ENCODE assay signal across 1 cellular context in genomic region chr11:74084796-74085541, GRCh38.
TF ChIP-seq lines count a peak whose summit lies in the region.

No MANE protein-coding gene starts in this region.

TF ChIP-seq in K562, 482 proteins besides CTCF, POLR2A, EP300 and RAD21 (continued from another document):
- TF ChIP-seq ZNF639 (CRISPR knock-in tag; conservative IDR thresholded peaks at IDR 0.05 in 1 of 2, IDR thresholded peaks at IDR 0.05 in 1 of 2) (0 out of 4 replicates have a peak, but pooled peaks of 1 of the 2 experiments have one; percentile 25), FOXM1 (IDR thresholded peaks at IDR 0.05; ENCODE audit: low read depth) (0 out of 2 replicates have a peak, but pooled peaks have one; percentile 8), FOXM1 (CRISPR knock-in tag; IDR thresholded peaks at IDR 0.05; ENCODE audit: low read depth) (no peak), RERE (CRISPR knock-in tag; IDR thresholded peaks at IDR 0.05; ENCODE audit: borderline replicate concordance) (no peak), TOE1 (IDR thresholded peaks at IDR 0.05; ENCODE audit: borderline replicate concordance) (0 out of 2 replicates have a peak, but pooled peaks have one; percentile 23), TOE1 (CRISPR knock-in tag; IDR thresholded peaks at IDR 0.05; ENCODE audit: borderline replicate concordance, low read depth) (no peak), POLR2H (tag; IDR thresholded peaks at IDR 0.05; ENCODE audit: low read depth) (no peak), U2AF1 (optimal IDR thresholded peaks at IDR 0.05; ENCODE audit: low read depth, low read length) (no peak), EP400 (IDR thresholded peaks at IDR 0.05) (0 out of 2 replicates have a peak, but pooled peaks have one; percentile 19), ZNF217 (CRISPR knock-in tag; IDR thresholded peaks at IDR 0.05) (no peak), FOXJ3 (CRISPR knock-in tag; IDR thresholded peaks at IDR 0.05) (no peak), BHLHE40 (IDR thresholded peaks at IDR 0.05; ENCODE audit: low read length) (no peak), TCF7L2 (IDR thresholded peaks at IDR 0.05; ENCODE audit: low read depth, low read length) (no peak), ZNF384 (IDR thresholded peaks at IDR 0.05; ENCODE audit: low read depth, low read length) (0 out of 2 replicates have a peak, but pooled peaks have one; percentile 9), EZH2 (IDR thresholded peaks at IDR 0.05; ENCODE audit: borderline replicate concordance, low read depth, low read length) (no peak), PPARD (CRISPR knock-in tag; IDR thresholded peaks at IDR 0.05) (no peak), TEAD4 (IDR thresholded peaks at IDR 0.05; ENCODE audit: low read length) (no peak), TEAD4 (CRISPR knock-in tag; IDR thresholded peaks at IDR 0.05; ENCODE audit: borderline replicate concordance) (no peak)
